ENCODE assay signal across 21 cellular contexts in genomic region chr9:7143801-7144200, GRCh38.
"Had no signal": no experiment of that assay in that cellular context is flagged by ENCODE, and none has a peak within 500 bp of the region (broad histone marks: within the 10 kb centered on the region; RNA-seq: fewer than 3 reads in every experiment).

No MANE protein-coding gene starts in this region.

- ATAC-seq: effector memory CD8-positive, alpha-beta T cell; mucosa of descending colon; natural killer cell treated with Interleukin-12 subunit alpha and Interleukin-12 subunit beta and Interleukin-15 and Interleukin-18, amount 100 ng/mL, for 72 hours; stimulated activated naive B cell treated with anti-CD40 and anti-IgM and Interleukin-4, amounts not matched to agents 10 μg/mL and 1 μg/mL and 100 μg/mL, for 72 hours; upper lobe of right lung had no signal

- H3K36me3 ChIP-seq: neural progenitor cell, sigmoid colon, thoracic aorta, uterus had no signal

- H3K27me3 Mint-ChIP-seq: effector memory CD8-positive, alpha-beta T cell; memory B cell; naive B cell; natural killer cell treated with Interleukin-12 subunit alpha and Interleukin-12 subunit beta and Interleukin-15 and Interleukin-18, amount 100 ng/mL, for 72 hours; progenitor cell of endocrine pancreas; stimulated activated naive B cell treated with anti-CD40 and anti-IgM and Interleukin-4, amounts not matched to agents 10 μg/mL and 1 μg/mL and 100 μg/mL, for 72 hours; stimulated activated naive CD8-positive, alpha-beta T cell treated with anti-CD3 and anti-CD28 coated beads, Interleukin-15, Interleukin-2, amounts not matched to agents 100 ng/mL and 50 ng/mL, for 24 hours had no signal

- H3K9ac ChIP-seq: neural progenitor cell, parathyroid adenoma had no signal

- H3K27me3 ChIP-seq: neural progenitor cell, sigmoid colon, tibial nerve, upper lobe of right lung, uterus had no signal

- H3K36me3 Mint-ChIP-seq: neural progenitor cell had no signal

- DNase-seq: cortex of kidney; effector memory CD8-positive, alpha-beta T cell; hypothalamus; immature natural killer cell; mucosa of descending colon; naive B cell; sigmoid colon; stimulated activated CD4-positive, alpha-beta T cell treated with anti-CD3 and anti-CD28 coated beads, Interleukin-2, amount 100 ng/mL, for 24 hours; stimulated activated CD4-positive, alpha-beta T cell treated with anti-CD3 and anti-CD28 coated beads, Interleukin-4, amount 100 ng/mL, for 24 hours; stimulated activated naive B cell treated with anti-CD40 and anti-IgM and Interleukin-4, amounts not matched to agents 10 μg/mL and 1 μg/mL and 100 μg/mL, for 72 hours; upper lobe of right lung; uterus had no signal

- H3K4me3 ChIP-seq: lung, mucosa of descending colon, neural progenitor cell, sigmoid colon, thoracic aorta, tibial nerve, upper lobe of right lung, uterus had no signal

- H3K4me3 Mint-ChIP-seq: effector memory CD8-positive, alpha-beta T cell; immature natural killer cell; memory B cell; naive B cell; natural killer cell treated with Interleukin-12 subunit alpha and Interleukin-12 subunit beta and Interleukin-15 and Interleukin-18, amount 100 ng/mL, for 72 hours; neural progenitor cell; stimulated activated naive B cell treated with anti-CD40 and anti-IgM and Interleukin-4, amounts not matched to agents 10 μg/mL and 1 μg/mL and 100 μg/mL, for 72 hours; stimulated activated naive CD8-positive, alpha-beta T cell treated with anti-CD3 and anti-CD28 coated beads, Interleukin-15, Interleukin-2, amounts not matched to agents 100 ng/mL and 50 ng/mL, for 24 hours had no signal

- H3K9me3 Mint-ChIP-seq: effector memory CD8-positive, alpha-beta T cell; memory B cell; natural killer cell treated with Interleukin-12 subunit alpha and Interleukin-12 subunit beta and Interleukin-15 and Interleukin-18, amount 100 ng/mL, for 72 hours; neural progenitor cell; stimulated activated naive B cell treated with anti-CD40 and anti-IgM and Interleukin-4, amounts not matched to agents 10 μg/mL and 1 μg/mL and 100 μg/mL, for 72 hours; stimulated activated naive CD8-positive, alpha-beta T cell treated with anti-CD3 and anti-CD28 coated beads, Interleukin-15, Interleukin-2, amounts not matched to agents 100 ng/mL and 50 ng/mL, for 24 hours had no signal

- H3K9me3 ChIP-seq: mucosa of descending colon, sigmoid colon, thoracic aorta, tibial nerve, upper lobe of right lung, uterus had no signal

- H3K27ac Mint-ChIP-seq: effector memory CD8-positive, alpha-beta T cell; memory B cell; natural killer cell treated with Interleukin-12 subunit alpha and Interleukin-12 subunit beta and Interleukin-15 and Interleukin-18, amount 100 ng/mL, for 72 hours; neural progenitor cell; progenitor cell of endocrine pancreas; stimulated activated naive B cell treated with anti-CD40 and anti-IgM and Interleukin-4, amounts not matched to agents 10 μg/mL and 1 μg/mL and 100 μg/mL, for 72 hours; stimulated activated naive CD8-positive, alpha-beta T cell treated with anti-CD3 and anti-CD28 coated beads, Interleukin-15, Interleukin-2, amounts not matched to agents 100 ng/mL and 50 ng/mL, for 24 hours had no signal

- H3K27ac ChIP-seq: neural progenitor cell, parathyroid adenoma, sigmoid colon, thoracic aorta, tibial nerve, upper lobe of right lung, uterus had no signal

- H3K4me1 ChIP-seq: upper lobe of right lung had no signal
